ENCODE assay signal across 8 cellular contexts in the genomic region with DNA sequence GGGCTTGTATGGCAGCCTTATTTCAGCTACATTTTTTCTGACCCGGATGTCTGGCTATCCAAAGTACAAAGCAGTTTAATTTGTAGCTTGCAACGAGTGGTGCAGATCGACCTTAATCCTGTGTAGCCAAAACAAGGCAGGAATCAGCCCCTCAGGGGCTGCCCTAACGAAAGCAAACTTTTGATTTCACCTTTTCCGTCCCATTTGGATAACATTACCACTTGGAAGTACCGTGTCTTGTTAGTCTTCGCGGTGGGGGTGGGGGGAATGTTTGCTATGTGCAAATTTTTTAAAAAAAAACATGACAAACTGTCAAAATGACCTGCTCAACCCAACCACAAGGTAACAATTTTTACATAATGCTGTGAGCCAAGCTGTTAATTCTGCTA. TPM values are rescaled to one million over a fixed set of nuclear protein-coding genes. Genes with fewer than 3 reads are reported as not detected.
DNase-seq lines count a peak whose midpoint lies in the region; ATAC-seq, FAIRE-seq and TF ChIP-seq lines count a peak whose summit lies in the region.

No MANE protein-coding gene starts in this region.

- FAIRE-seq in H54 (lab: Jason Lieb, UNC): no peak

- H3K79me2 ChIP-seq in OCI-LY7 (ENCODE audit: insufficient read depth, low read depth, low read length): peaks cover 80% of the 10 kb centered on the region

- peak overlapping the region; percentile 88 for H3K4me3 Mint-ChIP-seq in CD8-positive, alpha-beta T cell
- peak overlapping the region; percentile 91 for H3K4me3 Mint-ChIP-seq in endothelial cell (ENCODE audit: unreplicated experiment)

- TF ChIP-seq POLR2A in H54 (IDR thresholded peaks at IDR 0.05; ENCODE audit: low read depth, low read length): no peak

- intact Hi-C loops in CD8-positive, alpha-beta T cell (cut with DNase I, micrococcal nuclease): loop anchor here (1.0 to 10.0 kb wide), 6 partner anchors 860 to 1685 kb away; a partner anchor contains a TSS
- intact Hi-C loops in OCI-LY7 (cut with micrococcal nuclease; ENCODE audit: unreplicated experiment): loop anchor here (1.0 to 5.0 kb wide), 3 partner anchors 131 to 1500 kb away; a partner anchor contains a TSS

- CTCF ChIA-PET in CD8-positive, alpha-beta T cell (lab: Charles Lee): interaction anchor here (0.7 to 3.7 kb wide), 8 partner anchors 25 to 384 kb away, joined by 3 to 50 read pairs (median 8); a partner anchor contains a TSS
- CTCF ChIA-PET in OCI-LY7 (lab: Charles Lee; ENCODE audit: unreplicated experiment): interaction anchor here (0.9 kb wide), 1 partner anchor 130 kb away, joined by 3 read pairs; a partner anchor contains a TSS

- no peaks in the 10 kb centered on the region for H3K9me3 Mint-ChIP-seq in CD8-positive, alpha-beta T cell
- H3K9me3 Mint-ChIP-seq in endothelial cell (ENCODE audit: unreplicated experiment): no peaks in the 10 kb centered on the region

- H4K20me1 ChIP-seq in OCI-LY7 (ENCODE audit: insufficient read depth, low read length): peaks cover 24% of the 10 kb centered on the region

- peak overlapping the region; percentile 71 for H3K4me3 ChIP-seq in CD8-positive, alpha-beta T cell (ENCODE audit: low read depth, low read length)
- H3K4me3 ChIP-seq in OCI-LY7 (ENCODE audit: low read depth, low read length, poor library complexity, severe bottlenecking): peak overlapping the region; percentile 98
- H3K4me3 ChIP-seq in neutrophil (ENCODE audit: low read depth in 1 of 2, low read length in 1 of 2): peak overlapping the region; percentile 72 to 95

- H2AFZ ChIP-seq in OCI-LY7 (ENCODE audit: low read length): no peak overlapping the region

- POLR2A ChIA-PET in CD8-positive, alpha-beta T cell (lab: Charles Lee): interaction anchor here (0.7 to 2.9 kb wide), 13 partner anchors 12 to 1755 kb away, joined by 3 to 23 read pairs (median 5); a partner anchor contains a TSS
- POLR2A ChIA-PET in OCI-LY7 (lab: Charles Lee): interaction anchor here (0.6 to 2.5 kb wide), 10 partner anchors 16 to 384 kb away, joined by 3 to 12 read pairs (median 4); a partner anchor contains a TSS

- ATAC-seq in CD8-positive, alpha-beta T cell: no peak
- ATAC-seq in HG03521 (IDR thresholded peaks at IDR 0.05; ENCODE audit: unreplicated experiment) (no peak), HG03520 (IDR thresholded peaks at IDR 0.05; ENCODE audit: unreplicated experiment) (no peak)

- H3K27ac ChIP-seq in CD8-positive, alpha-beta T cell (ENCODE audit: low read depth, low read length): peak overlapping the region; percentile 85
- H3K27ac ChIP-seq in OCI-LY7 (ENCODE audit: low read depth, low read length, poor library complexity, severe bottlenecking) (peak overlapping the region; percentile 95), neutrophil (peak overlapping the region; percentile 95)

- peaks cover 36% of the 10 kb centered on the region for H3K36me3 Mint-ChIP-seq in CD8-positive, alpha-beta T cell
- H3K36me3 Mint-ChIP-seq in endothelial cell (ENCODE audit: low read depth, unreplicated experiment): peaks cover 3% of the 10 kb centered on the region

- peaks cover 53% of the 10 kb centered on the region for H3K4me1 Mint-ChIP-seq in CD8-positive, alpha-beta T cell (ENCODE audit: low read depth)
- H3K4me1 Mint-ChIP-seq in endothelial cell (ENCODE audit: unreplicated experiment): peaks cover 31% of the 10 kb centered on the region

- no peaks in the 10 kb centered on the region for H3K27me3 ChIP-seq in CD8-positive, alpha-beta T cell (ENCODE audit: insufficient read depth, low read length)
- H3K27me3 ChIP-seq in neutrophil: no peaks in the 10 kb centered on the region

- peak in 1 of 7 experiments; percentile 20 for DNase-seq in CD8-positive, alpha-beta T cell
- no peak for DNase-seq in OCI-LY7 (ENCODE audit: low spot score)
- DNase-seq in endothelial cell (ENCODE audit: low spot score): no peak
- DNase-seq in H54 (ENCODE audit: insufficient read length, low spot score): no peak
- no peak for DNase-seq in NCI-H2171 treated with DMSO at 0.1 percent for 48 hours (lab: John Stamatoyannopoulos, UW)

- H3K27ac Mint-ChIP-seq in CD8-positive, alpha-beta T cell: peak overlapping the region; percentile 99
- peak overlapping the region; percentile 81 for H3K27ac Mint-ChIP-seq in endothelial cell (ENCODE audit: unreplicated experiment)

- H3K4me2 ChIP-seq in OCI-LY7 (ENCODE audit: low read length): peak overlapping the region; percentile 78

- BruUV-seq in OCI-LY7 (replicated peaks; lab: Mats Ljungman, UMichigan): no TSS peak

- no peak for TF ChIP-seq CTCF in CD8-positive, alpha-beta T cell (IDR thresholded peaks at IDR 0.05)
- TF ChIP-seq CTCF in OCI-LY7 (conservative IDR thresholded peaks at IDR 0.05; ENCODE audit: low read length): no peak
- TF ChIP-seq CTCF in endothelial cell (IDR thresholded peaks at IDR 0.05; ENCODE audit: unreplicated experiment): no peak
- no peak for TF ChIP-seq CTCF in neutrophil (IDR thresholded peaks at IDR 0.05)

- H3K27me3 Mint-ChIP-seq in CD8-positive, alpha-beta T cell (ENCODE audit: low read depth): no peaks in the 10 kb centered on the region
- H3K27me3 Mint-ChIP-seq in endothelial cell (ENCODE audit: unreplicated experiment): peaks cover 8% of the 10 kb centered on the region

- no peaks in the 10 kb centered on the region for H3K9me2 ChIP-seq in OCI-LY7 (ENCODE audit: insufficient read depth, low read length)

- no peaks in the 10 kb centered on the region for H3K9me3 ChIP-seq in CD8-positive, alpha-beta T cell (ENCODE audit: low read length)
- H3K9me3 ChIP-seq in OCI-LY7 (ENCODE audit: low read length): peaks cover 14% of the 10 kb centered on the region; the same call in 1 of the 2 replicates
- H3K9me3 ChIP-seq in neutrophil: no peaks in the 10 kb centered on the region

- no peaks in the 10 kb centered on the region for H3K36me3 ChIP-seq in CD8-positive, alpha-beta T cell (ENCODE audit: insufficient read depth, low read length)
- H3K36me3 ChIP-seq in OCI-LY7 (ENCODE audit: insufficient read depth, low read length) (peaks cover 61% of the 10 kb centered on the region), neutrophil (peaks cover 16% of the 10 kb centered on the region)

- H3K4me1 ChIP-seq in CD8-positive, alpha-beta T cell (ENCODE audit: insufficient read depth, low read length): peaks cover 59% of the 10 kb centered on the region
- H3K4me1 ChIP-seq in OCI-LY7 (ENCODE audit: insufficient read depth, low read length, poor library complexity, severe bottlenecking) (peaks cover 41% of the 10 kb centered on the region), neutrophil (ENCODE audit: control insufficient read depth in 1 of 2, insufficient read depth in 1 of 2, low read depth in 1 of 2, low read length in 1 of 2) (peaks cover 65 to 66% of the 10 kb centered on the region in 2 experiments)

RNA-seq across cellular contexts. Expression of a gene that starts 0.8 kb away (rescaled TPM):
- 10 to 100 TPM; 69.5 to 71.8 TPM for total RNA-seq in CD8-positive, alpha-beta T cell
- 13.3 and 29.1 TPM in 2 replicates for total RNA-seq in OCI-LY7 (2014; rRNA removed; shearing (Covaris generic))
- total RNA-seq in OCI-LY7 (2022) (38.1 and 44.9 TPM in 2 replicates), endothelial cell (ENCODE audit: unreplicated experiment) (55.2 TPM)

RNA-seq across cellular contexts. Expression of a gene that starts 2.9 kb away (rescaled TPM):
- total RNA-seq in CD8-positive, alpha-beta T cell: 100 to 1,000 TPM in 1 of 2 experiments, 10 to 100 TPM in 1; 99.6 to 103 TPM
- total RNA-seq in OCI-LY7 (2014; rRNA removed; shearing (Covaris generic)): 1,106 and 1,171 TPM in 2 replicates
- total RNA-seq in OCI-LY7 (2022): 1,038 and 1,147 TPM in 2 replicates
- total RNA-seq in endothelial cell (ENCODE audit: unreplicated experiment): 318 TPM

RNA-seq across cellular contexts. Expression of a gene that starts 53.0 kb away (rescaled TPM):
- 10 to 100 TPM; 29.3 to 32.4 TPM for total RNA-seq in CD8-positive, alpha-beta T cell
- 11.9 and 18.5 TPM in 2 replicates for total RNA-seq in OCI-LY7 (2014; rRNA removed; shearing (Covaris generic))
- total RNA-seq in OCI-LY7 (2022): 22.8 and 27.3 TPM in 2 replicates
- 41.8 TPM for total RNA-seq in endothelial cell (ENCODE audit: unreplicated experiment)
